Comparison of ENCODE assay signal across 9 cellular contexts in the genomic region with DNA sequence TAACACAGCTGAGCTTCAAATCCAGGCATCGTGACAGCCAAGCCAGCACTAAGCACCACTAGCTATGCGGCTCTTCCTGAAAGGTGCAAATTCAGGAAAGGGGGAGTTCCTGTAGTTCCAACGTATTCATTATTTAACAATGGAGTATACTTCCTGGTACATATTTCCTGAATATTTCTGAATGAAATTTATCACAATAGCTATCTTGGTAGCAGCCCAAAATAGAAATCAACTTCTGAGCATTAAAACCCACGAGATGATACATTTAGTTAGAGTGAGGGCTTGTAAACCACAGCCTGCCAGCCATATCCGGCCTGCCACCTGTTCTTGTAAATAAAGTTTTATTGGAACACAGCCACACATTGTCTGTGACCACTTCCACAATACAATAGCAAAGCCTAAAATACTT.
DNase-seq lines count a peak whose midpoint lies in the region; ATAC-seq and TF ChIP-seq lines count a peak whose summit lies in the region.
"Had no signal": no experiment of that assay in that cellular context is flagged by ENCODE, and none has a peak within 500 bp of the region (broad histone marks: within the 10 kb centered on the region; RNA-seq: fewer than 3 reads in every experiment).

No MANE protein-coding gene starts in this region.

- TF ChIP-seq CTCF in SU-DHL-6 (IDR thresholded peaks at IDR 0.05; ENCODE audit: insufficient read depth, low read length, poor library complexity, severe bottlenecking), result no peak
- no peak for TF ChIP-seq CTCF in progenitor cell of endocrine pancreas (IDR thresholded peaks at IDR 0.05; ENCODE audit: unreplicated experiment)
- TF ChIP-seq CTCF in coronary artery (IDR thresholded peaks at IDR 0.05), result no peak

- no peaks in the 10 kb centered on the region for H4K20me1 ChIP-seq in SU-DHL-6 (ENCODE audit: low read depth, low read length)

- peaks cover 36% of the 10 kb centered on the region for H3K4me1 Mint-ChIP-seq in progenitor cell of endocrine pancreas (ENCODE audit: low read depth)

- peaks cover 31% of the 10 kb centered on the region for H3K36me3 Mint-ChIP-seq in progenitor cell of endocrine pancreas (ENCODE audit: insufficient read depth)

- ATAC-seq in HG02678 (IDR thresholded peaks at IDR 0.05; ENCODE audit: unreplicated experiment), result peak; percentile 51
- no peak for ATAC-seq in HG02884 (IDR thresholded peaks at IDR 0.05; ENCODE audit: unreplicated experiment)

- no peak overlapping the region; the same call in 1 of the 2 replicates for H3K27ac ChIP-seq in SU-DHL-6 (ENCODE audit: low read depth, low read length)
- no peak overlapping the region for H3K27ac ChIP-seq in coronary artery

- H3K4me3 ChIP-seq in SU-DHL-6 (ENCODE audit: insufficient read depth, low read length, poor library complexity, severe bottlenecking) (no peak overlapping the region), coronary artery (no peak overlapping the region)

- peak overlapping the region; percentile 52 for H2AFZ ChIP-seq in SU-DHL-6 (ENCODE audit: low read depth, low read length, severe bottlenecking)

- no peaks in the 10 kb centered on the region for H3K79me2 ChIP-seq in SU-DHL-6 (ENCODE audit: insufficient read depth, low read length)

- H3K4me3 Mint-ChIP-seq in progenitor cell of endocrine pancreas (ENCODE audit: low read depth), result no peak overlapping the region
- H3K4me3 Mint-ChIP-seq: stimulated activated naive CD8-positive, alpha-beta T cell treated with anti-CD3 and anti-CD28 coated beads, Interleukin-15, Interleukin-2, amounts not matched to agents 100 ng/mL and 50 ng/mL, for 24 hours had no signal

- H3K9ac ChIP-seq in SU-DHL-6 (ENCODE audit: low read length), result no peak overlapping the region

- H3K36me3 ChIP-seq in SU-DHL-6 (ENCODE audit: low read length), result no peaks in the 10 kb centered on the region

- DNase-seq in Daoy (ENCODE audit: low read depth) (peak; percentile 20), glomerular visceral epithelial cell (ENCODE audit: extremely low spot score) (peak; percentile 33), progenitor cell of endocrine pancreas (ENCODE audit: low spot score, unreplicated experiment) (no peak), coronary artery (ENCODE audit: low spot score) (no peak), HPDE6-E6E7 (ENCODE audit: extremely low spot score) (no peak)

- H3K9me3 Mint-ChIP-seq in progenitor cell of endocrine pancreas (ENCODE audit: low read depth), result peaks cover 12% of the 10 kb centered on the region

- H3K27me3 ChIP-seq in SU-DHL-6 (ENCODE audit: low read length), result no peaks in the 10 kb centered on the region

- no peaks in the 10 kb centered on the region for H3K9me2 ChIP-seq in SU-DHL-6 (replicated peaks; ENCODE audit: insufficient read depth, low read length)

- H3K27me3 Mint-ChIP-seq in progenitor cell of endocrine pancreas, result no peaks in the 10 kb centered on the region

- no peaks in the 10 kb centered on the region for H3F3A ChIP-seq in SU-DHL-6 (ENCODE audit: insufficient read depth)

- no peaks in the 10 kb centered on the region for H3K9me3 ChIP-seq in SU-DHL-6 (ENCODE audit: insufficient read depth, low read length)

- H3K4me2 ChIP-seq in SU-DHL-6 (ENCODE audit: low read depth, low read length, poor library complexity, severe bottlenecking), result peak overlapping the region; percentile 29

- H3K27ac Mint-ChIP-seq in progenitor cell of endocrine pancreas, result no peak overlapping the region
- H3K27ac Mint-ChIP-seq: stimulated activated naive CD8-positive, alpha-beta T cell treated with anti-CD3 and anti-CD28 coated beads, Interleukin-15, Interleukin-2, amounts not matched to agents 100 ng/mL and 50 ng/mL, for 24 hours had no signal

Comparison
In these comparisons a context has a peak if more than half of its experiments do, and no peak if none do; other contexts are left out.
1. DNase-seq: peak in Daoy (single experiment) and glomerular visceral epithelial cell (single experiment); none in progenitor cell of endocrine pancreas (single experiment), coronary artery (single experiment) and HPDE6-E6E7 (single experiment).